In genomic region chr15:81331141-81331540, GRCh38 we compare ENCODE assay signal across 11 cellular contexts. TPM values are rescaled to one million over a fixed set of nuclear protein-coding genes. Genes with fewer than 3 reads are reported as not detected.
"Had no signal": no experiment of that assay in that cellular context is flagged by ENCODE, and none has a peak within 500 bp of the region (broad histone marks: within the 10 kb centered on the region; RNA-seq: fewer than 3 reads in every experiment).

No MANE protein-coding gene starts in this region.

RNA-seq across cellular contexts. Expression of gene TMC3, which starts 42.9 kb away (rescaled TPM):
- total RNA-seq: activated CD4-positive, alpha-beta T cell treated with anti-CD3 and anti-CD28 coated beads, Interleukin-2, amount 10 ng/mL, durations not matched to agents 24 days and 14 days; activated CD8-positive, alpha-beta T cell treated with anti-CD3 and anti-CD28 coated beads, Interleukin-2, amount 10 ng/mL, durations not matched to agents 7 days and 5 days; dermis microvascular lymphatic vessel endothelial cell; epithelial cell of proximal tubule; left lung; osteocyte; pulmonary artery endothelial cell; spleen; WTC11 had no signal
- polyA plus RNA-seq: keratinocyte, SK-N-SH, spleen had no signal
